8 cellular contexts compared by ENCODE assay signal in genomic region chr15:78756781-78757635, GRCh38. TPM values are rescaled to one million over a fixed set of nuclear protein-coding genes. Genes with fewer than 3 reads are reported as not detected.
DNase-seq lines count a peak whose midpoint lies in the region; ATAC-seq, FAIRE-seq and TF ChIP-seq lines count a peak whose summit lies in the region.
"Not testable (repeated sequence)": the region's sequence is repeated elsewhere in the genome, so short reads cannot be mapped to it uniquely, and the experiment has no call there.

No MANE protein-coding gene starts in this region.

- H3K27me3 ChIP-seq in CD8-positive, alpha-beta T cell (ENCODE audit: insufficient read depth, low read length); foreskin keratinocyte: not testable (repeated sequence)

- POLR2A ChIA-PET in CD8-positive, alpha-beta T cell (lab: Charles Lee), result not testable (repeated sequence)

- H3K4me3 Mint-ChIP-seq in CD8-positive, alpha-beta T cell, result not testable (repeated sequence)
- H3K4me3 Mint-ChIP-seq in natural killer cell treated with Interleukin-12 subunit alpha and Interleukin-12 subunit beta and Interleukin-15 and Interleukin-18, amount 100 ng/mL, for 72 hours, result peak overlapping the region; percentile 22
- H3K4me3 Mint-ChIP-seq in stimulated activated memory B cell treated with anti-CD40 and anti-IgM and Interleukin-4, amounts not matched to agents 10 μg/mL and 1 μg/mL and 100 μg/mL, for 72 hours, result peak overlapping the region; percentile 74

- ATAC-seq in CD8-positive, alpha-beta T cell, result not testable (repeated sequence)
- ATAC-seq in GM19452 (IDR thresholded peaks at IDR 0.05; ENCODE audit: unreplicated experiment) (peak; percentile 50), HG03097 (IDR thresholded peaks at IDR 0.05; ENCODE audit: low FRiP score, unreplicated experiment) (peak; percentile 56), foreskin keratinocyte (peak; percentile 77)
- peak; percentile 58 to 79 for ATAC-seq in natural killer cell treated with Interleukin-12 subunit alpha and Interleukin-12 subunit beta and Interleukin-15 and Interleukin-18, amount 100 ng/mL, for 72 hours
- peak; percentile 89 for ATAC-seq in stimulated activated memory B cell treated with anti-CD40 and anti-IgM and Interleukin-4, amounts not matched to agents 10 μg/mL and 1 μg/mL and 100 μg/mL, for 72 hours

- peaks cover 13% of the 10 kb centered on the region for H3K4me1 ChIP-seq in CD8-positive, alpha-beta T cell (ENCODE audit: insufficient read depth, low read length)
- not testable (repeated sequence) for H3K4me1 ChIP-seq in foreskin keratinocyte

- not testable (repeated sequence) for H3K9me3 ChIP-seq in CD8-positive, alpha-beta T cell (ENCODE audit: low read length)

- not testable (repeated sequence) for H3K36me3 ChIP-seq in CD8-positive, alpha-beta T cell (ENCODE audit: insufficient read depth, low read length)

- H3K27ac ChIP-seq in CD8-positive, alpha-beta T cell (ENCODE audit: low read depth, low read length), result not testable (repeated sequence)
- H3K27ac ChIP-seq in foreskin keratinocyte, result peak overlapping the region; percentile 86

- DNase-seq in CD8-positive, alpha-beta T cell, result peak in 2 of 7 experiments; percentile 23 to 33
- peak; percentile 84 for DNase-seq in RCC 7860 (ENCODE audit: low spot score)
- DNase-seq in activated naive CD4-positive, alpha-beta T cell treated with anti-CD3 and anti-CD28 coated beads, Interleukin-2, amount 50 U/mL, for 16 hours, result peak; percentile 48
- peak; percentile 47 to 58 for DNase-seq in foreskin keratinocyte
- peak; percentile 72 for DNase-seq in natural killer cell treated with Interleukin-12 subunit alpha and Interleukin-12 subunit beta and Interleukin-15 and Interleukin-18, amount 100 ng/mL, for 72 hours (ENCODE audit: low spot score)

- not testable (repeated sequence) for H3K36me3 Mint-ChIP-seq in CD8-positive, alpha-beta T cell; natural killer cell treated with Interleukin-12 subunit alpha and Interleukin-12 subunit beta and Interleukin-15 and Interleukin-18, amount 100 ng/mL, for 72 hours; stimulated activated memory B cell treated with anti-CD40 and anti-IgM and Interleukin-4, amounts not matched to agents 10 μg/mL and 1 μg/mL and 100 μg/mL, for 72 hours

- not testable (repeated sequence) for H3K9me3 Mint-ChIP-seq in CD8-positive, alpha-beta T cell; natural killer cell treated with Interleukin-12 subunit alpha and Interleukin-12 subunit beta and Interleukin-15 and Interleukin-18, amount 100 ng/mL, for 72 hours; stimulated activated memory B cell treated with anti-CD40 and anti-IgM and Interleukin-4, amounts not matched to agents 10 μg/mL and 1 μg/mL and 100 μg/mL, for 72 hours

- peak; percentile 73 for FAIRE-seq in RCC 7860 (lab: Jason Lieb, UNC)

- H3K27ac Mint-ChIP-seq in CD8-positive, alpha-beta T cell, result peak overlapping the region; percentile 52
- peak overlapping the region in 1 of 2 donors; percentile 86 for H3K27ac Mint-ChIP-seq in natural killer cell treated with Interleukin-12 subunit alpha and Interleukin-12 subunit beta and Interleukin-15 and Interleukin-18, amount 100 ng/mL, for 72 hours
- peak overlapping the region; percentile 96 for H3K27ac Mint-ChIP-seq in stimulated activated memory B cell treated with anti-CD40 and anti-IgM and Interleukin-4, amounts not matched to agents 10 μg/mL and 1 μg/mL and 100 μg/mL, for 72 hours

- not testable (repeated sequence) for H3K4me3 ChIP-seq in CD8-positive, alpha-beta T cell (ENCODE audit: low read depth, low read length)

- intact Hi-C loops in CD8-positive, alpha-beta T cell (cut with DNase I, micrococcal nuclease), result loop anchor here (2.0 to 10.0 kb wide), 3 partner anchors 54 to 425 kb away; partner anchors contain the start of gene ADAMTS7 (in 2 of the 2)

- not testable (repeated sequence) for TF ChIP-seq CTCF in CD8-positive, alpha-beta T cell (IDR thresholded peaks at IDR 0.05)
- TF ChIP-seq CTCF in foreskin keratinocyte (conservative IDR thresholded peaks at IDR 0.05), result peak; percentile 4

- H3K4me1 Mint-ChIP-seq in CD8-positive, alpha-beta T cell (ENCODE audit: low read depth), result peaks cover 21% of the 10 kb centered on the region
- peaks cover 9 to 18% of the 10 kb centered on the region in 2 donors for H3K4me1 Mint-ChIP-seq in natural killer cell treated with Interleukin-12 subunit alpha and Interleukin-12 subunit beta and Interleukin-15 and Interleukin-18, amount 100 ng/mL, for 72 hours (ENCODE audit: low read depth in 2 of 2)
- H3K4me1 Mint-ChIP-seq in stimulated activated memory B cell treated with anti-CD40 and anti-IgM and Interleukin-4, amounts not matched to agents 10 μg/mL and 1 μg/mL and 100 μg/mL, for 72 hours, result peaks cover 61% of the 10 kb centered on the region

- CTCF ChIA-PET in CD8-positive, alpha-beta T cell (lab: Charles Lee), result interaction anchor here (1.2 to 1.7 kb wide), 3 partner anchors 51 to 428 kb away, joined by 3 to 4 read pairs (median 4); partner anchors contain the start of gene ADAMTS7

- H3K27me3 Mint-ChIP-seq in CD8-positive, alpha-beta T cell (ENCODE audit: low read depth); natural killer cell treated with Interleukin-12 subunit alpha and Interleukin-12 subunit beta and Interleukin-15 and Interleukin-18, amount 100 ng/mL, for 72 hours; stimulated activated memory B cell treated with anti-CD40 and anti-IgM and Interleukin-4, amounts not matched to agents 10 μg/mL and 1 μg/mL and 100 μg/mL, for 72 hours: not testable (repeated sequence)

RNA-seq across cellular contexts. Expression of gene ADAMTS7, which starts 54.3 kb away (rescaled TPM):
- total RNA-seq in CD8-positive, alpha-beta T cell, result not detected
- total RNA-seq in foreskin keratinocyte, result 0.49 and 1.0 TPM in 2 replicates
- 0.42 and 0.92 TPM in 2 replicates for polyA plus RNA-seq in foreskin keratinocyte
- under 1 TPM; 0.19 to 0.20 TPM for total RNA-seq in natural killer cell treated with Interleukin-12 subunit alpha and Interleukin-12 subunit beta and Interleukin-15 and Interleukin-18, amount 100 ng/mL, for 72 hours
